In the genomic region with DNA sequence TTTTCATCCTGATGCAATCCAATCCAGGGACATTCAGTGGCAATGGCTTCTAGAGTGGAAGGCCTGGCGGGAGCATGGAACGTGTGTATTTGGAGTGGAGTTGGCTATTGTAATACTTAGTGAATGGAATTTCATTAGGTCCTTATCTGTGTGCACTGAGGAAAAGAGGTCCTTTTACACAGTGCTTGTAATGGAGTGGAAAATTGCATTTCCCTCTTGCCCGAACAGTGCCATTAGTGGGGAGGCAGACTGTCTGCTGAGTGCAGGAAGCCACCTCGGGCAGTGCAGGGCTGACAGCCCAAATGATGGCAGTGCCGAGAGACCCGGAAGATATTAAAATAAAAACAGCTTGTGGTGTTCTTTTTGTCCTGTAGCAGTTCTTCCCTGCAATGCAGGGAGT, we compare ENCODE assay signal across 17 cellular contexts.
A peak's percentile ranks its signal among the peaks of the same experiment; 100 is the strongest.
DNase-seq lines count a peak whose midpoint lies in the region.
"Had no signal": no experiment of that assay in that cellular context is flagged by ENCODE, and none has a peak within 500 bp of the region (broad histone marks: within the 10 kb centered on the region; RNA-seq: fewer than 3 reads in every experiment).

No MANE protein-coding gene starts in this region.

- H3K36me3 ChIP-seq in SK-N-MC (ENCODE audit: insufficient read depth, low read length) (no peaks in the 10 kb centered on the region), neuronal stem cell (replicated peaks in 1 of 2; ENCODE audit: control insufficient read depth in 2 of 2, insufficient read depth in 2 of 2, low read length in 2 of 2) (no peaks in the 10 kb centered on the region)
- H3K36me3 ChIP-seq: MG63 had no signal

- no peaks in the 10 kb centered on the region for H3K27me3 ChIP-seq in neuronal stem cell (ENCODE audit: control insufficient read depth in 3 of 3, insufficient read depth in 3 of 3, low read depth in 1 of 3, low read length in 3 of 3)
- H3K27me3 ChIP-seq: MG63 had no signal

- no peak overlapping the region for H2BK15ac ChIP-seq in neuronal stem cell (ENCODE audit: low read length)

- no peak overlapping the region for H2AK5ac ChIP-seq in neuronal stem cell (ENCODE audit: low read depth, low read length)

- WGBS in neuronal stem cell (ENCODE audit: extremely low coverage in 2 of 2, insufficient read length in 2 of 2, insufficient replicate concordance in 1 of 2), 2 donors: no CpG with 5 or more reads among the region's 6 CpGs

- no peak overlapping the region for H4K8ac ChIP-seq in neuronal stem cell (ENCODE audit: low read depth, low read length)

- DNase-seq in DMS153 treated with DMSO at 0.1 percent for 48 hours (lab: John Stamatoyannopoulos, UW; ENCODE audit: unreplicated experiment) (peak; percentile 72), NCI-H187 (lab: John Stamatoyannopoulos, UW) (peak; percentile 35 to 37), SK-N-MC (ENCODE audit: low read depth, low spot score) (no peak), neuronal stem cell (ENCODE audit: low spot score) (no peak), LoVo (ENCODE audit: low spot score) (no peak), glomerular visceral epithelial cell (ENCODE audit: extremely low spot score) (no peak)
- DNase-seq in activated effector memory CD4-positive, alpha-beta T cell treated with Interleukin-2 at 50 U/mL for 16 hours: no peak
- DNase-seq: Caco-2, DND-41, GF-D8, MG63, NCI-H1092 treated with DMSO at 0.1 percent for 48 hours, NCI-H2081 treated with DMSO at 0.1 percent for 48 hours, NCI-H524, OCI-M1, RPMI8226 had no signal

- no peak overlapping the region for H2BK5ac ChIP-seq in neuronal stem cell (ENCODE audit: low read length)

- H3K79me1 ChIP-seq in neuronal stem cell (ENCODE audit: low read depth, low read length): no peaks in the 10 kb centered on the region

- no peaks in the 10 kb centered on the region for H3K9me3 ChIP-seq in SK-N-MC (ENCODE audit: low read depth, low read length)
- H3K9me3 ChIP-seq in neuronal stem cell (replicated peaks in 1 of 2; ENCODE audit: control insufficient read depth in 2 of 2, insufficient read depth in 1 of 2, low read depth in 1 of 2, low read length in 2 of 2): no peaks in the 10 kb centered on the region
- H3K9me3 ChIP-seq: Caco-2, MG63 had no signal

- H3K4me2 ChIP-seq in neuronal stem cell (ENCODE audit: insufficient read depth, low read length, poor library complexity, severe bottlenecking): no peak overlapping the region
- H3K4me2 ChIP-seq: KMS-11 had no signal

- peak overlapping the region; percentile 3; the same call in 1 of the 2 replicates for H3K27ac ChIP-seq in SK-N-MC
- H3K27ac ChIP-seq in neuronal stem cell (replicated peaks; ENCODE audit: low read length): no peak overlapping the region
- H3K27ac ChIP-seq: KMS-11 had no signal

- H3K14ac ChIP-seq in neuronal stem cell (ENCODE audit: low read length): no peak overlapping the region

- no peak overlapping the region for H2BK120ac ChIP-seq in neuronal stem cell (ENCODE audit: low read depth, low read length)

- H4K91ac ChIP-seq in neuronal stem cell (ENCODE audit: low read depth, low read length, poor library complexity): no peak overlapping the region

- no peak overlapping the region for H2AFZ ChIP-seq in neuronal stem cell (ENCODE audit: low read length)

- no peak overlapping the region for H3K23ac ChIP-seq in neuronal stem cell (ENCODE audit: low read depth, low read length, poor library complexity)

- peak overlapping the region; percentile 33 for H3K18ac ChIP-seq in neuronal stem cell (ENCODE audit: low read length)

- no peak overlapping the region for H3K4ac ChIP-seq in neuronal stem cell (ENCODE audit: low read length)

- H3K9ac ChIP-seq in SK-N-MC (ENCODE audit: insufficient read length) (no peak overlapping the region), neuronal stem cell (ENCODE audit: low read depth, low read length, poor library complexity) (no peak overlapping the region)
- H3K9ac ChIP-seq: KMS-11 had no signal

- H3K4me3 ChIP-seq in SK-N-MC (0 out of 2 replicates have a peak overlapping the region, but pooled peaks have one; percentile 12), neuronal stem cell (ENCODE audit: low read length in 2 of 2) (no peak overlapping the region)
- H3K4me3 ChIP-seq: MG63 had no signal

- peaks cover 0 to 2% of the 10 kb centered on the region in 2 donors for H3K4me1 ChIP-seq in neuronal stem cell (ENCODE audit: control insufficient read depth in 2 of 2, insufficient read depth in 1 of 2, low read depth in 1 of 2, low read length in 2 of 2)
- H3K4me1 ChIP-seq: Caco-2 had no signal

- no peak overlapping the region for H2BK12ac ChIP-seq in neuronal stem cell (ENCODE audit: low read length)

Comparison
In these comparisons a context has a peak if more than half of its experiments do, and no peak if none do; other contexts are left out.
1. DNase-seq: peak in DMS153 treated with DMSO at 0.1 percent for 48 hours (single experiment) and NCI-H187 (2 of 2); none in SK-N-MC (single experiment), neuronal stem cell (single experiment), LoVo (single experiment), glomerular visceral epithelial cell (single experiment) and activated effector memory CD4-positive, alpha-beta T cell treated with Interleukin-2 at 50 U/mL for 16 hours (single experiment).